22 cellular contexts compared by ENCODE assay signal in the genomic region with DNA sequence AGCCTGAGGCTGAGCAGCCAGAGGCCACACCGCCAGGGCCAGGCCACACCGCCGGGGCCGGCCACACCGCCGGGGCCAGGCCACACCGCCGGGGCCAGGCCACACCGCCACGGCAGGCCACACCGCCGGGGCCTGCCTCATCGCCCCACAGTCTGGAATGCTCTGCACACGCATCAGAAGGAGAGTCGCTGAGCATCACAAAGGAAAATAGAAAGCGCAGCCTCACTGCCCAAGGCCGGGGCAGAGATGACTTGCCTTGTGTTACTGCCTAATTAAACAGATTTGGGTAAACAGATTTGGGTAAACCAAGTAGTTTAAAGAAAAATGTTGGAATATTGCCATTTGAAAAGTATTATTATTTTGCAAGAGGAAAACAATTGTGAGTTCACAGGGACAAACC. TPM values are rescaled to one million over a fixed set of nuclear protein-coding genes. Genes with fewer than 3 reads are reported as not detected.
DNase-seq lines count a peak whose midpoint lies in the region; ATAC-seq and TF ChIP-seq lines count a peak whose summit lies in the region.
"Had no signal": no experiment of that assay in that cellular context is flagged by ENCODE, and none has a peak within 500 bp of the region (broad histone marks: within the 10 kb centered on the region; RNA-seq: fewer than 3 reads in every experiment).

No MANE protein-coding gene starts in this region.

- H3K27ac Mint-ChIP-seq in osteocyte (ENCODE audit: unreplicated experiment), result no peak overlapping the region
- H3K27ac Mint-ChIP-seq: CD4-positive, CD25-positive, alpha-beta regulatory T cell; CD8-positive, alpha-beta T cell; GM23338; HFFc6 had no signal

- H2AFZ ChIP-seq in MM.1S (ENCODE audit: low read length), result no peak overlapping the region
- H2AFZ ChIP-seq: GM23338 had no signal

- no peak overlapping the region for H3K4me3 Mint-ChIP-seq in osteocyte (ENCODE audit: unreplicated experiment)
- H3K4me3 Mint-ChIP-seq: CD4-positive, CD25-positive, alpha-beta regulatory T cell; CD8-positive, alpha-beta T cell; GM23338; HFFc6 had no signal

- H3K4me2 ChIP-seq in BLaER1, result peak overlapping the region; percentile 61
- no peak overlapping the region for H3K4me2 ChIP-seq in MM.1S (ENCODE audit: low read depth, low read length)
- H3K4me2 ChIP-seq: A549, GM23338 had no signal

- peaks cover 19% of the 10 kb centered on the region for H3K4me1 ChIP-seq in BLaER1
- no peaks in the 10 kb centered on the region for H3K4me1 ChIP-seq in MM.1S (ENCODE audit: low read length)
- H3K4me1 ChIP-seq in tibial nerve, result peaks cover 0 to 25% (median 0%) of the 10 kb centered on the region in 4 donors
- H3K4me1 ChIP-seq: A549, BE2C, Caco-2, HAP-1 had no signal

- peaks cover under 1% of the 10 kb centered on the region; the same call in 1 of the 2 replicates for H3K36me3 ChIP-seq in BLaER1
- no peaks in the 10 kb centered on the region for H3K36me3 ChIP-seq in H7 (replicated peaks; ENCODE audit: control insufficient read depth, insufficient read depth, low read length)
- H3K36me3 ChIP-seq in MM.1S (replicated peaks; ENCODE audit: insufficient read depth, low read length), result no peaks in the 10 kb centered on the region
- H3K36me3 ChIP-seq in tibial nerve, result no peaks in the 10 kb centered on the region
- H3K36me3 ChIP-seq: BE2C, HAP-1 had no signal

- peaks cover 11% of the 10 kb centered on the region; the same call in 1 of the 2 replicates for H3K27me3 ChIP-seq in BLaER1
- H3K27me3 ChIP-seq in H7 (ENCODE audit: control insufficient read depth, insufficient read depth, low read length), result no peaks in the 10 kb centered on the region
- H3K27me3 ChIP-seq in MM.1S (replicated peaks; ENCODE audit: insufficient read depth, low read length), result no peaks in the 10 kb centered on the region; the same call in 1 of the 2 replicates
- H3K27me3 ChIP-seq in tibial nerve, result no peaks in the 10 kb centered on the region

- TF ChIP-seq CTCF in osteocyte (IDR thresholded peaks at IDR 0.05) (no peak), MM.1S (IDR thresholded peaks at IDR 0.05; ENCODE audit: low read length) (no peak), tibial nerve (IDR thresholded peaks at IDR 0.05) (no peak)

- no peak overlapping the region for H3K27ac ChIP-seq in BLaER1
- H3K27ac ChIP-seq in MM.1S (ENCODE audit: low read length), result no peak overlapping the region
- no peak overlapping the region for H3K27ac ChIP-seq in tibial nerve
- H3K27ac ChIP-seq: A549, C4-2B had no signal

- no peaks in the 10 kb centered on the region for H3K4me1 Mint-ChIP-seq in osteocyte (ENCODE audit: unreplicated experiment)

- H3K27me3 Mint-ChIP-seq in osteocyte (ENCODE audit: unreplicated experiment), result peaks cover 20% of the 10 kb centered on the region

- H3K9me3 ChIP-seq in BLaER1, result no peaks in the 10 kb centered on the region
- no peaks in the 10 kb centered on the region for H3K9me3 ChIP-seq in MM.1S (replicated peaks; ENCODE audit: insufficient read depth, low read length)
- no peaks in the 10 kb centered on the region for H3K9me3 ChIP-seq in tibial nerve
- H3K9me3 ChIP-seq: A549, BE2C, Caco-2, HAP-1 had no signal

- H3K36me3 Mint-ChIP-seq in osteocyte (ENCODE audit: unreplicated experiment), result no peaks in the 10 kb centered on the region
- H3K36me3 Mint-ChIP-seq: CD4-positive, CD25-positive, alpha-beta regulatory T cell; CD8-positive, alpha-beta T cell had no signal

- TF ChIP-seq POLR2A in tibial nerve (IDR thresholded peaks at IDR 0.05), result no peak

- 72 to 74% methylated on average over 17 of the region's 17 CpGs for WGBS in tibial nerve, 2 donors

- H3K9ac ChIP-seq in BLaER1, result no peak overlapping the region
- H3K9ac ChIP-seq in MM.1S (ENCODE audit: low read length), result no peak overlapping the region

- TF ChIP-seq EP300 in tibial nerve (IDR thresholded peaks at IDR 0.05), result no peak

- H4K20me1 ChIP-seq in BLaER1 (peaks cover 10% of the 10 kb centered on the region; the same call in 1 of the 2 replicates), MM.1S (ENCODE audit: insufficient read depth, low read length) (no peaks in the 10 kb centered on the region)

- H3K9me2 ChIP-seq in MM.1S (replicated peaks; ENCODE audit: insufficient read depth, low read length), result no peaks in the 10 kb centered on the region

- DNase-seq in H7 (peak; percentile 41), mesenteric fat pad (ENCODE audit: low spot score) (peak; percentile 55), osteocyte (ENCODE audit: extremely low spot score, unreplicated experiment) (peak; percentile 23), MM.1S (no peak), tibial nerve (ENCODE audit: low spot score in 2 of 2) (no peak)
- no peak for DNase-seq in activated effector memory CD4-positive, alpha-beta T cell treated with anti-CD3 and anti-CD28 coated beads, Interleukin-2, amount 50 U/mL, for 16 hours
- DNase-seq: 8988T; ACHN; AML-193; BE2C; Caco-2; CD4-positive, CD25-positive, alpha-beta regulatory T cell; CD8-positive, alpha-beta T cell; DMS153; DND-41; HFFc6 had no signal

- H3K4me3 ChIP-seq in BLaER1 (no peak overlapping the region), H7 (ENCODE audit: insufficient read depth, low read depth, low read length) (no peak overlapping the region), MM.1S (ENCODE audit: low read length) (no peak overlapping the region), tibial nerve (no peak overlapping the region)
- H3K4me3 ChIP-seq: A549, GM23338, HAP-1 had no signal

- no peaks in the 10 kb centered on the region for H3K79me2 ChIP-seq in MM.1S (ENCODE audit: low read length)

- ATAC-seq in GM18519 (IDR thresholded peaks at IDR 0.05; ENCODE audit: low FRiP score, unreplicated experiment), result no peak
- ATAC-seq: A549; CD8-positive, alpha-beta T cell; GM23338 had no signal

- H3F3A ChIP-seq in MM.1S (ENCODE audit: insufficient read depth, low read length), result no peaks in the 10 kb centered on the region

- no peaks in the 10 kb centered on the region for H3K9me3 Mint-ChIP-seq in osteocyte (ENCODE audit: unreplicated experiment)
- H3K9me3 Mint-ChIP-seq: CD4-positive, CD25-positive, alpha-beta regulatory T cell; CD8-positive, alpha-beta T cell; GM23338; HFFc6 had no signal

RNA-seq across cellular contexts. Expression of a gene that starts 10.4 kb away (rescaled TPM):
- 14.1 and 14.5 TPM in 2 replicates for total RNA-seq in H7 (2014; rRNA removed; shearing (Covaris generic))
- 35.4 TPM for total RNA-seq in mesenteric fat pad
- total RNA-seq in osteocyte, result 5.9 and 8.1 TPM in 2 replicates
- 10 to 100 TPM; 33.7 to 48.6 (median 37.8) TPM for total RNA-seq in tibial nerve

Comparison
In these comparisons a context has a peak if more than half of its experiments do, and no peak if none do; other contexts are left out.
1. DNase-seq: peak in H7 (single experiment), mesenteric fat pad (single experiment) and osteocyte (single experiment); none in activated effector memory CD4-positive, alpha-beta T cell treated with anti-CD3 and anti-CD28 coated beads, Interleukin-2, amount 50 U/mL, for 16 hours (single experiment), MM.1S (single experiment) and tibial nerve (0 of 2).